In the genomic region with DNA sequence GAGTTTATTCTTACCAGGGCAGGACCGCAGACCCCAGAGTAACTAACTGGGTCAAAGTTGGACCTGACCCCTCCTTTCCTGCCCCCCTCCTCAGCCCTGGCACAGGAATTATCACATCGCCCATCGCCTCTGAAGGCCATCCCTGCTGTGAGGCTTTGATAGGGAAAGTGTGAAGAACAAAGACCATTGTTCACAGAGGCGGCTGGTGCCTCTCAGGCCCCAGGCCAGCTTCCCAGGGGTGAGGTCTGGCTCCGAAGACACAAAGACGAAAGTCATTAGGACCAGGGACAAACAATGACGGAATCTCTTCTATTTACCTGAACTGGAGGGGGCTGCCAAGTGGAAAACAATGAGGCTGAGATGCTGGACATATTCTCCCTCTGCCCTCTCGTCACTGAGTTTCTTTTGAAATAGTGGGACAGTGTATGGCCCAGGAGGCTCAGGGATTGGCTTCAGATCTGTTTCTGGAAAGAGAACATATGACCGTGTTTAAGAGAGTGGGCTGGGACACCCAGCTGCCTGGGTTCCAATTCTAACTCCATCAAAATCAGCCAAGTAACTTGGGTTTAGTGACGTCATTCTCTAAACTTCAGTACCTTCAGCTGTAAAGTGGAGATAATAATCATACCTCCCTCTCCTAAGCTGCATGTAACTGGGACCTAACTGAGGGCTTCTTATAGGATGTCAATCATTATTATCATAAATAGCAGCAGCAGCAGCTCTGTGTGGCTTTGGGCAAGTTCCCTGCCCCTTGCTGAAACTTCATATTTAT, we compare ENCODE assay signal across 1 cellular context.
TF ChIP-seq lines count a peak whose summit lies in the region.

No MANE protein-coding gene starts in this region.

TF ChIP-seq in HepG2, 621 proteins besides CTCF, POLR2A, EP300 and RAD21 (continued from another document and continues in another):
- no peak for TF ChIP-seq ZNF746 (CRISPR knock-in tag; IDR thresholded peaks at IDR 0.05)
- TF ChIP-seq, protein P1, sequence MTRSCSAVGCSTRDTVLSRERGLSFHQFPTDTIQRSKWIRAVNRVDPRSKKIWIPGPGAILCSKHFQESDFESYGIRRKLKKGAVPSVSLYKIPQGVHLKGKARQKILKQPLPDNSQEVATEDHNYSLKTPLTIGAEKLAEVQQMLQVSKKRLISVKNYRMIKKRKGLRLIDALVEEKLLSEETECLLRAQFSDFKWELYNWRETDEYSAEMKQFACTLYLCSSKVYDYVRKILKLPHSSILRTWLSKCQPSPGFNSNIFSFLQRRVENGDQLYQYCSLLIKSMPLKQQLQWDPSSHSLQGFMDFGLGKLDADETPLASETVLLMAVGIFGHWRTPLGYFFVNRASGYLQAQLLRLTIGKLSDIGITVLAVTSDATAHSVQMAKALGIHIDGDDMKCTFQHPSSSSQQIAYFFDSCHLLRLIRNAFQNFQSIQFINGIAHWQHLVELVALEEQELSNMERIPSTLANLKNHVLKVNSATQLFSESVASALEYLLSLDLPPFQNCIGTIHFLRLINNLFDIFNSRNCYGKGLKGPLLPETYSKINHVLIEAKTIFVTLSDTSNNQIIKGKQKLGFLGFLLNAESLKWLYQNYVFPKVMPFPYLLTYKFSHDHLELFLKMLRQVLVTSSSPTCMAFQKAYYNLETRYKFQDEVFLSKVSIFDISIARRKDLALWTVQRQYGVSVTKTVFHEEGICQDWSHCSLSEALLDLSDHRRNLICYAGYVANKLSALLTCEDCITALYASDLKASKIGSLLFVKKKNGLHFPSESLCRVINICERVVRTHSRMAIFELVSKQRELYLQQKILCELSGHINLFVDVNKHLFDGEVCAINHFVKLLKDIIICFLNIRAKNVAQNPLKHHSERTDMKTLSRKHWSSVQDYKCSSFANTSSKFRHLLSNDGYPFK (CRISPR knock-in tag; IDR thresholded peaks at IDR 0.05; ENCODE audit: borderline replicate concordance), result no peak
- no peak for TF ChIP-seq DNMT3B (CRISPR knock-in tag; conservative IDR thresholded peaks at IDR 0.05)
- no peak for TF ChIP-seq ZNF484 (CRISPR knock-in tag; IDR thresholded peaks at IDR 0.05; ENCODE audit: borderline replicate concordance, low read depth)
- no peak for TF ChIP-seq ZNF138 (CRISPR knock-in tag; IDR thresholded peaks at IDR 0.05; ENCODE audit: low read depth)
- peak; percentile 78 for TF ChIP-seq FOSL2 (CRISPR knock-in tag; IDR thresholded peaks at IDR 0.05)
- TF ChIP-seq SALL1 (CRISPR knock-in tag; IDR thresholded peaks at IDR 0.05), result peak; percentile 53
- 0 out of 2 replicates have a peak, but pooled peaks have one; percentile 20 for TF ChIP-seq ELF1 (CRISPR knock-in tag; IDR thresholded peaks at IDR 0.05)
- TF ChIP-seq ATRX (CRISPR knock-in tag; IDR thresholded peaks at IDR 0.05; ENCODE audit: borderline replicate concordance), result no peak
- no peak for TF ChIP-seq ATAD3A (CRISPR knock-in tag; IDR thresholded peaks at IDR 0.05)
- TF ChIP-seq RELA (CRISPR knock-in tag; IDR thresholded peaks at IDR 0.05), result no peak
- TF ChIP-seq, protein P2, sequence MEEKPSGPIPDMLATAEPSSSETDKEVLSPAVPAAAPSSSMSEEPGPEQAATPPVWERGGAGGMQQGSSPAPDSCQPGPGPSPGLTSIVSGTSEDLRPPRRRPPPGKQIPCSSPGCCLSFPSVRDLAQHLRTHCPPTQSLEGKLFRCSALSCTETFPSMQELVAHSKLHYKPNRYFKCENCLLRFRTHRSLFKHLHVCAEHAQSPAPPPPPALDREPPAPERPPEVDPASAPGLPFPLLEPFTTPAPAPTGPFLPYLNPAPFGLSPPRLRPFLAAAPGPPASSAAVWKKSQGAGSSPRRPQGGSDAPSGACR (CRISPR knock-in tag; IDR thresholded peaks at IDR 0.05), result no peak
- TF ChIP-seq ELF3 (CRISPR knock-in tag; IDR thresholded peaks at IDR 0.05), result 0 out of 2 replicates have a peak, but pooled peaks have one; percentile 14
- TF ChIP-seq, protein P3, sequence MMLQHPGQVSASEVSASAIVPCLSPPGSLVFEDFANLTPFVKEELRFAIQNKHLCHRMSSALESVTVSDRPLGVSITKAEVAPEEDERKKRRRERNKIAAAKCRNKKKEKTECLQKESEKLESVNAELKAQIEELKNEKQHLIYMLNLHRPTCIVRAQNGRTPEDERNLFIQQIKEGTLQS (CRISPR knock-in tag; IDR thresholded peaks at IDR 0.05), result 0 out of 2 replicates have a peak, but pooled peaks have one; percentile 35
- TF ChIP-seq KAT7 (CRISPR knock-in tag; IDR thresholded peaks at IDR 0.05; ENCODE audit: borderline replicate concordance), result no peak
- TF ChIP-seq, protein P4, sequence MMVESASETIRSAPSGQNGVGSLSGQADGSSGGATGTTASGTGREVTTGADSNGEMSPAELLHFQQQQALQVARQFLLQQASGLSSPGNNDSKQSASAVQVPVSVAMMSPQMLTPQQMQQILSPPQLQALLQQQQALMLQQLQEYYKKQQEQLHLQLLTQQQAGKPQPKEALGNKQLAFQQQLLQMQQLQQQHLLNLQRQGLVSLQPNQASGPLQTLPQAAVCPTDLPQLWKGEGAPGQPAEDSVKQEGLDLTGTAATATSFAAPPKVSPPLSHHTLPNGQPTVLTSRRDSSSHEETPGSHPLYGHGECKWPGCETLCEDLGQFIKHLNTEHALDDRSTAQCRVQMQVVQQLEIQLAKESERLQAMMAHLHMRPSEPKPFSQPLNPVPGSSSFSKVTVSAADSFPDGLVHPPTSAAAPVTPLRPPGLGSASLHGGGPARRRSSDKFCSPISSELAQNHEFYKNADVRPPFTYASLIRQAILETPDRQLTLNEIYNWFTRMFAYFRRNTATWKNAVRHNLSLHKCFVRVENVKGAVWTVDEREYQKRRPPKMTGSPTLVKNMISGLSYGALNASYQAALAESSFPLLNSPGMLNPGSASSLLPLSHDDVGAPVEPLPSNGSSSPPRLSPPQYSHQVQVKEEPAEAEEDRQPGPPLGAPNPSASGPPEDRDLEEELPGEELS (CRISPR knock-in tag; IDR thresholded peaks at IDR 0.05), result peak; percentile 81
- TF ChIP-seq TCF12 (IDR thresholded peaks at IDR 0.05), result no peak
- TF ChIP-seq TCF12 (CRISPR knock-in tag; IDR thresholded peaks at IDR 0.05), result no peak
- TF ChIP-seq ATM (IDR thresholded peaks at IDR 0.05; ENCODE audit: borderline replicate concordance), result no peak
- TF ChIP-seq, protein P5, sequence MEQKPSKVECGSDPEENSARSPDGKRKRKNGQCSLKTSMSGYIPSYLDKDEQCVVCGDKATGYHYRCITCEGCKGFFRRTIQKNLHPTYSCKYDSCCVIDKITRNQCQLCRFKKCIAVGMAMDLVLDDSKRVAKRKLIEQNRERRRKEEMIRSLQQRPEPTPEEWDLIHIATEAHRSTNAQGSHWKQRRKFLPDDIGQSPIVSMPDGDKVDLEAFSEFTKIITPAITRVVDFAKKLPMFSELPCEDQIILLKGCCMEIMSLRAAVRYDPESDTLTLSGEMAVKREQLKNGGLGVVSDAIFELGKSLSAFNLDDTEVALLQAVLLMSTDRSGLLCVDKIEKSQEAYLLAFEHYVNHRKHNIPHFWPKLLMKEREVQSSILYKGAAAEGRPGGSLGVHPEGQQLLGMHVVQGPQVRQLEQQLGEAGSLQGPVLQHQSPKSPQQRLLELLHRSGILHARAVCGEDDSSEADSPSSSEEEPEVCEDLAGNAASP (CRISPR knock-in tag; IDR thresholded peaks at IDR 0.05; ENCODE audit: borderline replicate concordance), result peak; percentile 65; the same call in 1 of the 2 replicates
- TF ChIP-seq, protein P6, sequence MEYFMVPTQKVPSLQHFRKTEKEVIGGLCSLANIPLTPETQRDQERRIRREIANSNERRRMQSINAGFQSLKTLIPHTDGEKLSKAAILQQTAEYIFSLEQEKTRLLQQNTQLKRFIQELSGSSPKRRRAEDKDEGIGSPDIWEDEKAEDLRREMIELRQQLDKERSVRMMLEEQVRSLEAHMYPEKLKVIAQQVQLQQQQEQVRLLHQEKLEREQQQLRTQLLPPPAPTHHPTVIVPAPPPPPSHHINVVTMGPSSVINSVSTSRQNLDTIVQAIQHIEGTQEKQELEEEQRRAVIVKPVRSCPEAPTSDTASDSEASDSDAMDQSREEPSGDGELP (IDR thresholded peaks at IDR 0.05; ENCODE audit: borderline replicate concordance, low read depth), result peak; percentile 31; the same call in 1 of the 2 replicates
- TF ChIP-seq TBX3 (IDR thresholded peaks at IDR 0.05; ENCODE audit: borderline replicate concordance), result peak; percentile 62; the same call in 1 of the 2 replicates
- TF ChIP-seq ZNF788 (CRISPR knock-in tag; IDR thresholded peaks at IDR 0.05; ENCODE audit: borderline replicate concordance), result no peak
- TF ChIP-seq ZNF772 (CRISPR knock-in tag; IDR thresholded peaks at IDR 0.05), result no peak
- no peak for TF ChIP-seq RNF2 (conservative IDR thresholded peaks at IDR 0.05; ENCODE audit: low read depth)
- peak; percentile 42 for TF ChIP-seq CREM (IDR thresholded peaks at IDR 0.05)
- no peak for TF ChIP-seq CREM (CRISPR knock-in tag; IDR thresholded peaks at IDR 0.05)
- TF ChIP-seq PITX1 (CRISPR knock-in tag; IDR thresholded peaks at IDR 0.05), result 0 out of 2 replicates have a peak, but pooled peaks have one; percentile 32
- TF ChIP-seq, protein P7, sequence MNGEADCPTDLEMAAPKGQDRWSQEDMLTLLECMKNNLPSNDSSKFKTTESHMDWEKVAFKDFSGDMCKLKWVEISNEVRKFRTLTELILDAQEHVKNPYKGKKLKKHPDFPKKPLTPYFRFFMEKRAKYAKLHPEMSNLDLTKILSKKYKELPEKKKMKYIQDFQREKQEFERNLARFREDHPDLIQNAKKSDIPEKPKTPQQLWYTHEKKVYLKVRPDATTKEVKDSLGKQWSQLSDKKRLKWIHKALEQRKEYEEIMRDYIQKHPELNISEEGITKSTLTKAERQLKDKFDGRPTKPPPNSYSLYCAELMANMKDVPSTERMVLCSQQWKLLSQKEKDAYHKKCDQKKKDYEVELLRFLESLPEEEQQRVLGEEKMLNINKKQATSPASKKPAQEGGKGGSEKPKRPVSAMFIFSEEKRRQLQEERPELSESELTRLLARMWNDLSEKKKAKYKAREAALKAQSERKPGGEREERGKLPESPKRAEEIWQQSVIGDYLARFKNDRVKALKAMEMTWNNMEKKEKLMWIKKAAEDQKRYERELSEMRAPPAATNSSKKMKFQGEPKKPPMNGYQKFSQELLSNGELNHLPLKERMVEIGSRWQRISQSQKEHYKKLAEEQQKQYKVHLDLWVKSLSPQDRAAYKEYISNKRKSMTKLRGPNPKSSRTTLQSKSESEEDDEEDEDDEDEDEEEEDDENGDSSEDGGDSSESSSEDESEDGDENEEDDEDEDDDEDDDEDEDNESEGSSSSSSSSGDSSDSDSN (CRISPR knock-in tag; IDR thresholded peaks at IDR 0.05), result peak; percentile 33; the same call in 1 of the 2 replicates
- no peak for TF ChIP-seq ARHGAP35 (CRISPR knock-in tag; IDR thresholded peaks at IDR 0.05; ENCODE audit: borderline replicate concordance)
- TF ChIP-seq ZBTB3 (CRISPR knock-in tag; IDR thresholded peaks at IDR 0.05; ENCODE audit: borderline replicate concordance, low read depth), result no peak
- TF ChIP-seq, protein P8, sequence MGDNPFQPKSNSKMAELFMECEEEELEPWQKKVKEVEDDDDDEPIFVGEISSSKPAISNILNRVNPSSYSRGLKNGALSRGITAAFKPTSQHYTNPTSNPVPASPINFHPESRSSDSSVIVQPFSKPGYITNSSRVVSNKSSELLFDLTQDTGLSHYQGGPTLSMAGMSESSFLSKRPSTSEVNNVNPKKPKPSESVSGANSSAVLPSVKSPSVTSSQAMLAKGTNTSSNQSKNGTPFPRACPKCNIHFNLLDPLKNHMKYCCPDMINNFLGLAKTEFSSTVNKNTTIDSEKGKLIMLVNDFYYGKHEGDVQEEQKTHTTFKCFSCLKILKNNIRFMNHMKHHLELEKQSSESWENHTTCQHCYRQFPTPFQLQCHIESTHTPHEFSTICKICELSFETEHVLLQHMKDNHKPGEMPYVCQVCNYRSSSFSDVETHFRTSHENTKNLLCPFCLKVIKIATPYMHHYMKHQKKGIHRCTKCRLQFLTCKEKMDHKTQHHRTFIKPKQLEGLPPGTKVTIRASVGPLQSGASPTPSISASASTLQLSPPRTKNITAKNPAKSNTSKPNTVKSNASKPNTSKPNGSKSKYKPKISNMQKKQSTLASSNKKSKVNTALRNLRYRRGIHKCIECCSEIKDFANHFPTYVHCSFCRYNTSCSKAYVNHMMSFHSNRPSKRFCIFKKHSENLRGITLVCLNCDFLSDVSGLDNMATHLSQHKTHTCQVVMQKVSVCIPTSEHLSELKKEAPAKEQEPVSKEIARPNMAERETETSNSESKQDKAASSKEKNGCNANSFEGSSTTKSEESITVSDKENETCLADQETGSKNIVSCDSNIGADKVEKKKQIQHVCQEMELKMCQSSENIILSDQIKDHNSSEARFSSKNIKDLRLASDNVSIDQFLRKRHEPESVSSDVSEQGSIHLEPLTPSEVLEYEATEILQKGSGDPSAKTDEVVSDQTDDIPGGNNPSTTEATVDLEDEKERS (CRISPR knock-in tag; IDR thresholded peaks at IDR 0.05), result no peak
- TF ChIP-seq TEAD3 (CRISPR knock-in tag; optimal IDR thresholded peaks at IDR 0.05; ENCODE audit: borderline replicate concordance), result peak; percentile 26
- peak; percentile 78 for TF ChIP-seq NCOA2 (CRISPR knock-in tag; IDR thresholded peaks at IDR 0.05)
- no peak for TF ChIP-seq CHCHD3 (CRISPR knock-in tag; IDR thresholded peaks at IDR 0.05)
- TF ChIP-seq, protein P9, sequence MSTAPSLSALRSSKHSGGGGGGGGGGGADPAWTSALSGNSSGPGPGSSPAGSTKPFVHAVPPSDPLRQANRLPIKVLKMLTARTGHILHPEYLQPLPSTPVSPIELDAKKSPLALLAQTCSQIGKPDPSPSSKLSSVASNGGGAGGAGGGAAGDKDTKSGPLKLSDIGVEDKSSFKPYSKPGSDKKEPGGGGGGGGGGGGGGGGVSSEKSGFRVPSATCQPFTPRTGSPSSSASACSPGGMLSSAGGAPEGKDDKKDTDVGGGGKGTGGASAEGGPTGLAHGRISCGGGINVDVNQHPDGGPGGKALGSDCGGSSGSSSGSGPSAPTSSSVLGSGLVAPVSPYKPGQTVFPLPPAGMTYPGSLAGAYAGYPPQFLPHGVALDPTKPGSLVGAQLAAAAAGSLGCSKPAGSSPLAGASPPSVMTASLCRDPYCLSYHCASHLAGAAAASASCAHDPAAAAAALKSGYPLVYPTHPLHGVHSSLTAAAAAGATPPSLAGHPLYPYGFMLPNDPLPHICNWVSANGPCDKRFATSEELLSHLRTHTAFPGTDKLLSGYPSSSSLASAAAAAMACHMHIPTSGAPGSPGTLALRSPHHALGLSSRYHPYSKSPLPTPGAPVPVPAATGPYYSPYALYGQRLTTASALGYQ (CRISPR knock-in tag; IDR thresholded peaks at IDR 0.05), result peak; percentile 62; the same call in 1 of the 2 replicates
- TF ChIP-seq CREB1 (IDR thresholded peaks at IDR 0.05), result peak; percentile 95
- no peak for TF ChIP-seq CREB1 (CRISPR knock-in tag; IDR thresholded peaks at IDR 0.05)
- TF ChIP-seq RXRA (CRISPR knock-in tag; IDR thresholded peaks at IDR 0.05), result peak; percentile 90; the same call in 1 of the 2 replicates
- 0 out of 2 replicates have a peak, but pooled peaks have one; percentile 4 for TF ChIP-seq THAP11 (CRISPR knock-in tag; IDR thresholded peaks at IDR 0.05)
- TF ChIP-seq KMT2A (CRISPR knock-in tag; IDR thresholded peaks at IDR 0.05), result no peak
- TF ChIP-seq ZFYVE20 (CRISPR knock-in tag; IDR thresholded peaks at IDR 0.05; ENCODE audit: borderline replicate concordance, low read depth), result no peak
- no peak for TF ChIP-seq MATR3 (CRISPR knock-in tag; IDR thresholded peaks at IDR 0.05)
- TF ChIP-seq MAZ (IDR thresholded peaks at IDR 0.05; ENCODE audit: borderline replicate concordance, low read depth, low read length), result 0 out of 2 replicates have a peak, but pooled peaks have one; percentile 46
- TF ChIP-seq MAZ (CRISPR knock-in tag; IDR thresholded peaks at IDR 0.05; ENCODE audit: low read depth), result no peak
- no peak for TF ChIP-seq FOSL1 (CRISPR knock-in tag; IDR thresholded peaks at IDR 0.05; ENCODE audit: borderline replicate concordance)
- no peak for TF ChIP-seq ZNF234 (CRISPR knock-in tag; conservative IDR thresholded peaks at IDR 0.05)
- peak; percentile 100 for TF ChIP-seq SOX5 (CRISPR knock-in tag; IDR thresholded peaks at IDR 0.05; ENCODE audit: borderline replicate concordance)
- peak; percentile 82 for TF ChIP-seq TCF7 (IDR thresholded peaks at IDR 0.05; ENCODE audit: low read depth)
- TF ChIP-seq NR2F2 (IDR thresholded peaks at IDR 0.05; ENCODE audit: borderline replicate concordance, low read depth), result peak; percentile 44; the same call in 1 of the 2 replicates
- no peak for TF ChIP-seq SP4 (CRISPR knock-in tag; IDR thresholded peaks at IDR 0.05)
